ENCODE assay signal across 1 cellular context in the genomic region with DNA sequence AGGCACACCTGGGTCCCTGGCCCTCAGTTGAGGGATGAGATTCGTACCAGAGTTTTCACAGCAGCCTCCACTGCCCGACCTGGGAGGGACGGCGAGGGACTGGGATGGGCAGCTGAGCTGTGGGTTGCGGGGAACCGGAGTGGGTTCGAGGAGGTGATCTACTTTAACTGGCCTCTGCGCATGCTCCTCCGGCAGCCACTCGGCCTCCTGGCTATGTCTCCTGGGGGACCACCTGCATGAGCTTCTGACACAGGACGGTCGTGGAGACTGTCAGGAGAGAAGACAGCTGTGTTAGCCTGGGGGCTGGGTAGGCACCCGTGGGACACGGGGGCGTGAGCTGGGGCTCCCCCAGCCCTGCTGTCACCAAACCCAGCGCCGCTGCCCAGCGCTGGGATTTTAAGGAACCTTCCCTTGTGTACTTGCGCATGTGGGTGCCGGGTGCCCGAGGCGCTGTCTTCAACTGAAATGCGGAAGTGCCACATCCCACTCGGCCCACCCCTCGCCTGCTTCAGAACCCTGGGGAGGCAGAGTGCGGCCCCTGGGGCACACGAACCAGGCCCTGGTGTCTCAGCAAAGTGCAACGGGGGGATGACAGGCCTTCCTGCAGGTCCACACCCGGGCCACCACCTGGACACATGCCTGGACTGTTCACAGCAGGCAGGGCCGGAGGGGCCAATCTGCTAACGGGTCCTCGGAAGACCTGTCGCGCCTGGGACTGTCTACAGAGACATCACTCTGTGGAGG.
TF ChIP-seq lines count a peak whose summit lies in the region.

No MANE protein-coding gene starts in this region.

TF ChIP-seq in H1, 55 proteins besides CTCF, POLR2A, EP300 and RAD21:
- TF ChIP-seq TAF7 (optimal IDR thresholded peaks at IDR 0.05; ENCODE audit: borderline replicate concordance, low read depth, low read length) (no peak), TBP (IDR thresholded peaks at IDR 0.05; ENCODE audit: low read depth, low read length) (no peak), SP1 (IDR thresholded peaks at IDR 0.05; ENCODE audit: low read depth, low read length) (peak; percentile 55; the same call in 1 of the 2 replicates), BRCA1 (IDR thresholded peaks at IDR 0.05; ENCODE audit: low read depth, low read length) (no peak), JUN (IDR thresholded peaks at IDR 0.05; ENCODE audit: low read depth, low read length) (no peak), SIX5 (IDR thresholded peaks at IDR 0.05; ENCODE audit: low read depth, low read length) (peak; percentile 35; the same call in 1 of the 2 replicates), SIN3A (conservative IDR thresholded peaks at IDR 0.05 in 1 of 2, IDR thresholded peaks at IDR 0.05 in 1 of 2; ENCODE audit: low read depth in 1 of 2, low read length in 2 of 2) (peak in 1 of 2 experiments; percentile 87; a peak in 1 of 4 replicates), KDM4A (IDR thresholded peaks at IDR 0.05; ENCODE audit: low read depth, low read length, severe bottlenecking) (no peak), SP2 (IDR thresholded peaks at IDR 0.05; ENCODE audit: low read length) (no peak), RXRA (IDR thresholded peaks at IDR 0.05; ENCODE audit: insufficient read depth, low read depth, low read length) (no peak), EGR1 (IDR thresholded peaks at IDR 0.05; ENCODE audit: borderline replicate concordance, low read depth, low read length) (no peak), ASH2L (IDR thresholded peaks at IDR 0.05; ENCODE audit: low read length) (no peak), YY1 (IDR thresholded peaks at IDR 0.05; ENCODE audit: low read depth, low read length) (no peak), HDAC2 (IDR thresholded peaks at IDR 0.05; ENCODE audit: borderline replicate concordance in 1 of 2, low read depth in 2 of 2, low read length in 2 of 2) (no peak), CHD1 (IDR thresholded peaks at IDR 0.05; ENCODE audit: low read depth, low read length) (no peak), RFX5 (IDR thresholded peaks at IDR 0.05; ENCODE audit: borderline replicate concordance, low read depth, low read length) (no peak), KDM5A (IDR thresholded peaks at IDR 0.05; ENCODE audit: low read length) (no peak), CBX5 (IDR thresholded peaks at IDR 0.05; ENCODE audit: low read depth, low read length) (no peak)
- TF ChIP-seq, protein P1, sequence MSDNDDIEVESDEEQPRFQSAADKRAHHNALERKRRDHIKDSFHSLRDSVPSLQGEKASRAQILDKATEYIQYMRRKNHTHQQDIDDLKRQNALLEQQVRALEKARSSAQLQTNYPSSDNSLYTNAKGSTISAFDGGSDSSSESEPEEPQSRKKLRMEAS (IDR thresholded peaks at IDR 0.05): no peak
- TF ChIP-seq, protein P2, sequence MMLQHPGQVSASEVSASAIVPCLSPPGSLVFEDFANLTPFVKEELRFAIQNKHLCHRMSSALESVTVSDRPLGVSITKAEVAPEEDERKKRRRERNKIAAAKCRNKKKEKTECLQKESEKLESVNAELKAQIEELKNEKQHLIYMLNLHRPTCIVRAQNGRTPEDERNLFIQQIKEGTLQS (IDR thresholded peaks at IDR 0.05; ENCODE audit: insufficient read depth, low read depth, low read length): no peak
- TF ChIP-seq, protein P3, sequence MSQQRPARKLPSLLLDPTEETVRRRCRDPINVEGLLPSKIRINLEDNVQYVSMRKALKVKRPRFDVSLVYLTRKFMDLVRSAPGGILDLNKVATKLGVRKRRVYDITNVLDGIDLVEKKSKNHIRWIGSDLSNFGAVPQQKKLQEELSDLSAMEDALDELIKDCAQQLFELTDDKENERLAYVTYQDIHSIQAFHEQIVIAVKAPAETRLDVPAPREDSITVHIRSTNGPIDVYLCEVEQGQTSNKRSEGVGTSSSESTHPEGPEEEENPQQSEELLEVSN (IDR thresholded peaks at IDR 0.05): no peak
- TF ChIP-seq, protein P4, sequence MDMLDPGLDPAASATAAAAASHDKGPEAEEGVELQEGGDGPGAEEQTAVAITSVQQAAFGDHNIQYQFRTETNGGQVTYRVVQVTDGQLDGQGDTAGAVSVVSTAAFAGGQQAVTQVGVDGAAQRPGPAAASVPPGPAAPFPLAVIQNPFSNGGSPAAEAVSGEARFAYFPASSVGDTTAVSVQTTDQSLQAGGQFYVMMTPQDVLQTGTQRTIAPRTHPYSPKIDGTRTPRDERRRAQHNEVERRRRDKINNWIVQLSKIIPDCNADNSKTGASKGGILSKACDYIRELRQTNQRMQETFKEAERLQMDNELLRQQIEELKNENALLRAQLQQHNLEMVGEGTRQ (IDR thresholded peaks at IDR 0.05; ENCODE audit: low read length): no peak
